1 cellular context compared by ENCODE assay signal in the genomic region with DNA sequence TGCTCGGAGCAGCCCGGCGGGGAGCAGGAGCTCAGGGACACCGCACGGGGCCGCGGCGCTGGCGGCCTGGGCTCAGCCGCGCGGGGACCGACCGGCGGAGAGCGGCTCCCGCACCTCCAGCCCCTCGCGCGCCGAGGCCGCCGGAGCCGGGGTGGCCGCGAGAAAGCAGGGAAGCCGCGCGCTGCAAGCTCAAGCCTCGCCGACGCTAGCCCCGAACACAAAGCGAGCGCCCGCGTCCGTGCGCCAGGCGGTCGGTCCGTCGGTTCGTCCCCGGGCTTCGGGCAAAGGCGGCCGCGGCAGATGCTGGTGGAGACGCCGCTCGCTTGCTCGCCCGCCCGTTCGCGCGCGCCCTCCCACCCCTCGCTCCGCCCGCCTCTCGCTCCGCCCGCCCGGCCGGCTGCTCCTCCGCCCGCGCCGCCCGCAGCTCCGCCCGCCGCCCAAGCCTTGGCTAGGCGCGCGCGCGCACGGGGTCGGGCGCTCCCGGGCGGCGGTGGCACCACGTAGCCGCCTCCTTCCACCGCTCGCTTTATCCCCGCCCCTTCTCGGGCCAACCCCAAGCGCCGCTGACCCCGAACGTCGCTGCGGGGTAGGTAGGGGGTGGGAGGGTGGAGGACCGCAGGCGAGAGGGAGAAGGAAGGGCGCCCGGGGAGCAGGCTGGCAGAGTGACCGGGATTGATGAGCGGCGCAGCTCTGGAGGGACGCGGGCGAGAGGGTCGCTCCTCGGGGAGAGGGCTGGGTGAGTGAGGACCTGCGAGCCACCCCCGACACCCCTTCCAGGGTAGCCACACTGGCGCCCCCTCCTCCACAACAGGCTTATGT.
TF ChIP-seq lines count a peak whose summit lies in the region.

A gene (minus strand): TSS at position 325 of the 819 bp plus-strand sequence.

TF ChIP-seq in GM12878, 131 proteins besides CTCF, POLR2A, EP300 and RAD21 (continued from another document):
- TF ChIP-seq, protein P1, sequence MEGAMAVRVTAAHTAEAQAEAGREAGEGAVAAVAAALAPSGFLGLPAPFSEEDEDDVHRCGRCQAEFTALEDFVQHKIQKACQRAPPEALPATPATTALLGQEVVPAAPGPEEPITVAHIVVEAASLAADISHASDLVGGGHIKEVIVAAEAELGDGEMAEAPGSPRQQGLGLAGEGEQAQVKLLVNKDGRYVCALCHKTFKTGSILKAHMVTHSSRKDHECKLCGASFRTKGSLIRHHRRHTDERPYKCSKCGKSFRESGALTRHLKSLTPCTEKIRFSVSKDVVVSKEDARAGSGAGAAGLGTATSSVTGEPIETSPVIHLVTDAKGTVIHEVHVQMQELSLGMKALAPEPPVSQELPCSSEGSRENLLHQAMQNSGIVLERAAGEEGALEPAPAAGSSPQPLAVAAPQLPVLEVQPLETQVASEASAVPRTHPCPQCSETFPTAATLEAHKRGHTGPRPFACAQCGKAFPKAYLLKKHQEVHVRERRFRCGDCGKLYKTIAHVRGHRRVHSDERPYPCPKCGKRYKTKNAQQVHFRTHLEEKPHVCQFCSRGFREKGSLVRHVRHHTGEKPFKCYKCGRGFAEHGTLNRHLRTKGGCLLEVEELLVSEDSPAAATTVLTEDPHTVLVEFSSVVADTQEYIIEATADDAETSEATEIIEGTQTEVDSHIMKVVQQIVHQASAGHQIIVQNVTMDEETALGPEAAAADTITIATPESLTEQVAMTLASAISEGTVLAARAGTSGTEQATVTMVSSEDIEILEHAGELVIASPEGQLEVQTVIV (IDR thresholded peaks at IDR 0.05; ENCODE audit: borderline replicate concordance, partially characterized antibody) = no peak
- TF ChIP-seq CBX3 (IDR thresholded peaks at IDR 0.05; ENCODE audit: borderline replicate concordance, low read depth) (no peak), MTA2 (IDR thresholded peaks at IDR 0.05; ENCODE audit: low read depth) (no peak), DPF2 (IDR thresholded peaks at IDR 0.05) (peak; percentile 38; the same call in 1 of the 2 replicates), CREB1 (IDR thresholded peaks at IDR 0.05; ENCODE audit: low read depth) (no peak), ZNF384 (IDR thresholded peaks at IDR 0.05; ENCODE audit: borderline replicate concordance, low read depth, low read length) (no peak), EGR1 (IDR thresholded peaks at IDR 0.05; ENCODE audit: borderline replicate concordance in 1 of 2, low read depth in 2 of 2, low read length in 2 of 2) (no peak; a peak in 1 of 3 replicates), ZNF274 (IDR thresholded peaks at IDR 0.05; ENCODE audit: insufficient read depth, insufficient read length) (no peak), HCFC1 (IDR thresholded peaks at IDR 0.05; ENCODE audit: low read length) (no peak), IKZF2 (IDR thresholded peaks at IDR 0.05) (peak in 1 of 2 experiments; percentile 34; a peak in 1 of 4 replicates), TCF12 (IDR thresholded peaks at IDR 0.05; ENCODE audit: low read depth, low read length) (no peak), SMC3 (IDR thresholded peaks at IDR 0.05; ENCODE audit: borderline replicate concordance, low read length) (no peak), GATAD2B (conservative IDR thresholded peaks at IDR 0.05; ENCODE audit: low read depth) (peak; percentile 75; the same call in 1 of the 2 replicates), LARP7 (IDR thresholded peaks at IDR 0.05) (peak; percentile 89), HDAC6 (IDR thresholded peaks at IDR 0.05; ENCODE audit: unreplicated experiment) (peak; percentile 94), IKZF1 (conservative IDR thresholded peaks at IDR 0.05) (peak; percentile 65), BHLHE40 (IDR thresholded peaks at IDR 0.05; ENCODE audit: borderline replicate concordance in 1 of 2, low read depth in 2 of 2, low read length in 1 of 2) (peak in 1 of 2 experiments; percentile 63; a peak in 1 of 4 replicates)
- TF ChIP-seq, protein P2, sequence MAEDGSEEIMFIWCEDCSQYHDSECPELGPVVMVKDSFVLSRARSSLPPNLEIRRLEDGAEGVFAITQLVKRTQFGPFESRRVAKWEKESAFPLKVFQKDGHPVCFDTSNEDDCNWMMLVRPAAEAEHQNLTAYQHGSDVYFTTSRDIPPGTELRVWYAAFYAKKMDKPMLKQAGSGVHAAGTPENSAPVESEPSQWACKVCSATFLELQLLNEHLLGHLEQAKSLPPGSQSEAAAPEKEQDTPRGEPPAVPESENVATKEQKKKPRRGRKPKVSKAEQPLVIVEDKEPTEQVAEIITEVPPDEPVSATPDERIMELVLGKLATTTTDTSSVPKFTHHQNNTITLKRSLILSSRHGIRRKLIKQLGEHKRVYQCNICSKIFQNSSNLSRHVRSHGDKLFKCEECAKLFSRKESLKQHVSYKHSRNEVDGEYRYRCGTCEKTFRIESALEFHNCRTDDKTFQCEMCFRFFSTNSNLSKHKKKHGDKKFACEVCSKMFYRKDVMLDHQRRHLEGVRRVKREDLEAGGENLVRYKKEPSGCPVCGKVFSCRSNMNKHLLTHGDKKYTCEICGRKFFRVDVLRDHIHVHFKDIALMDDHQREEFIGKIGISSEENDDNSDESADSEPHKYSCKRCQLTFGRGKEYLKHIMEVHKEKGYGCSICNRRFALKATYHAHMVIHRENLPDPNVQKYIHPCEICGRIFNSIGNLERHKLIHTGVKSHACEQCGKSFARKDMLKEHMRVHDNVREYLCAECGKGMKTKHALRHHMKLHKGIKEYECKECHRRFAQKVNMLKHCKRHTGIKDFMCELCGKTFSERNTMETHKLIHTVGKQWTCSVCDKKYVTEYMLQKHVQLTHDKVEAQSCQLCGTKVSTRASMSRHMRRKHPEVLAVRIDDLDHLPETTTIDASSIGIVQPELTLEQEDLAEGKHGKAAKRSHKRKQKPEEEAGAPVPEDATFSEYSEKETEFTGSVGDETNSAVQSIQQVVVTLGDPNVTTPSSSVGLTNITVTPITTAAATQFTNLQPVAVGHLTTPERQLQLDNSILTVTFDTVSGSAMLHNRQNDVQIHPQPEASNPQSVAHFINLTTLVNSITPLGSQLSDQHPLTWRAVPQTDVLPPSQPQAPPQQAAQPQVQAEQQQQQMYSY (CRISPR knock-in tag; IDR thresholded peaks at IDR 0.05) = no peak
- TF ChIP-seq, protein P3, sequence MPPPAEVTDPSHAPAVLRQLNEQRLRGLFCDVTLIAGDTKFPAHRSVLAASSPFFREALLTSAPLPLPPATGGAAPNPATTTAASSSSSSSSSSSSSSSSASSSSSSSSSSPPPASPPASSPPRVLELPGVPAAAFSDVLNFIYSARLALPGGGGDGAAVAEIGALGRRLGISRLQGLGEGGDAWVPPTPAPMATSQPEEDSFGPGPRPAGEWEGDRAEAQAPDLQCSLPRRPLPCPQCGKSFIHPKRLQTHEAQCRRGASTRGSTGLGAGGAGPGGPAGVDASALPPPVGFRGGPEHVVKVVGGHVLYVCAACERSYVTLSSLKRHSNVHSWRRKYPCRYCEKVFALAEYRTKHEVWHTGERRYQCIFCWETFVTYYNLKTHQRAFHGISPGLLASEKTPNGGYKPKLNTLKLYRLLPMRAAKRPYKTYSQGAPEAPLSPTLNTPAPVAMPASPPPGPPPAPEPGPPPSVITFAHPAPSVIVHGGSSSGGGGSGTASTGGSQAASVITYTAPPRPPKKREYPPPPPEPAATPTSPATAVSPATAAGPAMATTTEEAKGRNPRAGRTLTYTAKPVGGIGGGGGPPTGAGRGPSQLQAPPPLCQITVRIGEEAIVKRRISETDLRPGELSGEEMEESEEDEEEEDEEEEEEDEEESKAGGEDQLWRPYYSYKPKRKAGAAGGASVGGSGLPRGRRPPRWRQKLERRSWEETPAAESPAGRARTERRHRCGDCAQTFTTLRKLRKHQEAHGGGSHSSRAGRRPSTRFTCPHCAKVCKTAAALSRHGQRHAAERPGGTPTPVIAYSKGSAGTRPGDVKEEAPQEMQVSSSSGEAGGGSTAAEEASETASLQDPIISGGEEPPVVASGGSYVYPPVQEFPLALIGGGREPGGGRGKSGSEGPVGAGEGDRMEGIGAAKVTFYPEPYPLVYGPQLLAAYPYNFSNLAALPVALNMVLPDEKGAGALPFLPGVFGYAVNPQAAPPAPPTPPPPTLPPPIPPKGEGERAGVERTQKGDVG (CRISPR knock-in tag; IDR thresholded peaks at IDR 0.05) = no peak
- TF ChIP-seq, protein P4, sequence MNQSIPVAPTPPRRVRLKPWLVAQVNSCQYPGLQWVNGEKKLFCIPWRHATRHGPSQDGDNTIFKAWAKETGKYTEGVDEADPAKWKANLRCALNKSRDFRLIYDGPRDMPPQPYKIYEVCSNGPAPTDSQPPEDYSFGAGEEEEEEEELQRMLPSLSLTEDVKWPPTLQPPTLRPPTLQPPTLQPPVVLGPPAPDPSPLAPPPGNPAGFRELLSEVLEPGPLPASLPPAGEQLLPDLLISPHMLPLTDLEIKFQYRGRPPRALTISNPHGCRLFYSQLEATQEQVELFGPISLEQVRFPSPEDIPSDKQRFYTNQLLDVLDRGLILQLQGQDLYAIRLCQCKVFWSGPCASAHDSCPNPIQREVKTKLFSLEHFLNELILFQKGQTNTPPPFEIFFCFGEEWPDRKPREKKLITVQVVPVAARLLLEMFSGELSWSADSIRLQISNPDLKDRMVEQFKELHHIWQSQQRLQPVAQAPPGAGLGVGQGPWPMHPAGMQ (IDR thresholded peaks at IDR 0.05; ENCODE audit: borderline replicate concordance) = no peak
- TF ChIP-seq, protein P5, sequence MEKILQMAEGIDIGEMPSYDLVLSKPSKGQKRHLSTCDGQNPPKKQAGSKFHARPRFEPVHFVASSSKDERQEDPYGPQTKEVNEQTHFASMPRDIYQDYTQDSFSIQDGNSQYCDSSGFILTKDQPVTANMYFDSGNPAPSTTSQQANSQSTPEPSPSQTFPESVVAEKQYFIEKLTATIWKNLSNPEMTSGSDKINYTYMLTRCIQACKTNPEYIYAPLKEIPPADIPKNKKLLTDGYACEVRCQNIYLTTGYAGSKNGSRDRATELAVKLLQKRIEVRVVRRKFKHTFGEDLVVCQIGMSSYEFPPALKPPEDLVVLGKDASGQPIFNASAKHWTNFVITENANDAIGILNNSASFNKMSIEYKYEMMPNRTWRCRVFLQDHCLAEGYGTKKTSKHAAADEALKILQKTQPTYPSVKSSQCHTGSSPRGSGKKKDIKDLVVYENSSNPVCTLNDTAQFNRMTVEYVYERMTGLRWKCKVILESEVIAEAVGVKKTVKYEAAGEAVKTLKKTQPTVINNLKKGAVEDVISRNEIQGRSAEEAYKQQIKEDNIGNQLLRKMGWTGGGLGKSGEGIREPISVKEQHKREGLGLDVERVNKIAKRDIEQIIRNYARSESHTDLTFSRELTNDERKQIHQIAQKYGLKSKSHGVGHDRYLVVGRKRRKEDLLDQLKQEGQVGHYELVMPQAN (conservative IDR thresholded peaks at IDR 0.05) = peak; percentile 34; the same call in 1 of the 2 replicates
